Comparison of ENCODE assay signal across 8 cellular contexts in genomic region chr13:41017153-41017552, GRCh38. TPM values are rescaled to one million over a fixed set of nuclear protein-coding genes. Genes with fewer than 3 reads are reported as not detected.
DNase-seq lines count a peak whose midpoint lies in the region; ATAC-seq, FAIRE-seq and TF ChIP-seq lines count a peak whose summit lies in the region.

No MANE protein-coding gene starts in this region.

- SMC1A ChIA-PET in GM12878 (lab: Charles Lee; ENCODE audit: uncharacterized antibody, unreplicated experiment): interaction anchor here (0.9 to 18.2 kb wide), 10 partner anchors 9 to 54 kb away, joined by 3 to 308 read pairs (median 28); no protein-coding TSS in a partner anchor

- H3K9me3 ChIP-seq in CD8-positive, alpha-beta memory T cell (ENCODE audit: low read length): no peaks in the 10 kb centered on the region
- H3K9me3 ChIP-seq in GM12878 (replicated peaks; ENCODE audit: control insufficient read depth, insufficient read depth, low read length): no peaks in the 10 kb centered on the region

- H3K27ac Mint-ChIP-seq in CD8-positive, alpha-beta memory T cell: peak overlapping the region; percentile 80 to 97 (median 92)
- peak overlapping the region; percentile 91 to 98 (median 96) for H3K27ac Mint-ChIP-seq in naive thymus-derived CD8-positive, alpha-beta T cell

- no peak for TF ChIP-seq CTCF in NB4 (IDR thresholded peaks at IDR 0.05; ENCODE audit: low read depth, low read length)
- no peak for TF ChIP-seq CTCF in GM12878 (IDR thresholded peaks at IDR 0.05 in 2 of 3, conservative IDR thresholded peaks at IDR 0.05 in 1 of 3; ENCODE audit: control insufficient read depth in 2 of 3, extremely low read depth in 1 of 3, insufficient read depth in 1 of 3, low read depth in 3 of 3, low read length in 3 of 3)

- DNase-seq in CD8-positive, alpha-beta memory T cell: peak in 4 of 5 donors; percentile 21 to 57 (median 27)
- DNase-seq in NB4 (ENCODE audit: low read depth) (peak; percentile 65), GM12878 (ENCODE audit: low read depth, low spot score) (no peak), T1000 (lab: John Stamatoyannopoulos, UW) (no peak), A172 (ENCODE audit: low spot score) (no peak)
- DNase-seq in naive thymus-derived CD8-positive, alpha-beta T cell: peak in 4 of 10 donors; percentile 19 to 32 (median 22)
- no peak for DNase-seq in activated CD8-positive, alpha-beta memory T cell treated with anti-CD3 and anti-CD28 coated beads for 24 hours

- intact Hi-C loops in GM12878 (cut with micrococcal nuclease; ENCODE audit: unreplicated experiment): loop anchor here (5.0 kb wide), 1 partner anchor 35 kb away; no protein-coding TSS in a partner anchor

- no TSS peak for BruUV-seq in GM12878 (replicated peaks; lab: Mats Ljungman, UMichigan)

- TF ChIP-seq RAD21 in GM12878 (IDR thresholded peaks at IDR 0.05; ENCODE audit: insufficient read depth, low read depth, low read length): no peak

- H3K9me3 Mint-ChIP-seq in CD8-positive, alpha-beta memory T cell: no peaks in the 10 kb centered on the region
- no peaks in the 10 kb centered on the region for H3K9me3 Mint-ChIP-seq in naive thymus-derived CD8-positive, alpha-beta T cell

- no peaks in the 10 kb centered on the region for H3K27me3 Mint-ChIP-seq in CD8-positive, alpha-beta memory T cell
- H3K27me3 Mint-ChIP-seq in naive thymus-derived CD8-positive, alpha-beta T cell: no peaks in the 10 kb centered on the region

- H3K36me3 Mint-ChIP-seq in CD8-positive, alpha-beta memory T cell: peaks cover 0 to 35% (median 0%) of the 10 kb centered on the region in 3 donors
- peaks cover 0 to 9% (median 4%) of the 10 kb centered on the region in 3 donors for H3K36me3 Mint-ChIP-seq in naive thymus-derived CD8-positive, alpha-beta T cell

- no peaks in the 10 kb centered on the region for H4K20me1 ChIP-seq in GM12878 (ENCODE audit: control insufficient read depth, insufficient read depth)

- ATAC-seq in GM12878 (peak; percentile 47), GM18517 (IDR thresholded peaks at IDR 0.05; ENCODE audit: unreplicated experiment) (no peak)
- peak; percentile 21 to 30 for ATAC-seq in naive thymus-derived CD8-positive, alpha-beta T cell

- peak overlapping the region; percentile 91 for H3K27ac ChIP-seq in CD8-positive, alpha-beta memory T cell (ENCODE audit: low read depth, low read length)
- peak overlapping the region; percentile 100 for H3K27ac ChIP-seq in GM12878 (ENCODE audit: control insufficient read depth, insufficient read depth)

- peak overlapping the region; percentile 53 for H3K4me3 ChIP-seq in CD8-positive, alpha-beta memory T cell (ENCODE audit: low read length)
- H3K4me3 ChIP-seq in NB4 (ENCODE audit: low read depth, low read length): peak overlapping the region; percentile 92
- peak overlapping the region; percentile 90 for H3K4me3 ChIP-seq in GM12878

- FAIRE-seq in GM12878 (lab: Jason Lieb, UNC): peak; percentile 59

- in situ Hi-C loops in GM12878 (cut with MboI): no loop called here

- peaks cover 48 to 71% (median 66%) of the 10 kb centered on the region in 3 donors for H3K4me1 Mint-ChIP-seq in CD8-positive, alpha-beta memory T cell
- peaks cover 23 to 67% (median 51%) of the 10 kb centered on the region in 4 donors for H3K4me1 Mint-ChIP-seq in naive thymus-derived CD8-positive, alpha-beta T cell

- peaks cover 39% of the 10 kb centered on the region for H3K4me1 ChIP-seq in CD8-positive, alpha-beta memory T cell (ENCODE audit: insufficient read depth, low read length)
- H3K4me1 ChIP-seq in GM12878 (ENCODE audit: control insufficient read depth, insufficient read depth, low read length): peaks cover 11% of the 10 kb centered on the region

- TF ChIP-seq POLR2A in NB4 (IDR thresholded peaks at IDR 0.05; ENCODE audit: extremely low read depth, insufficient read length) (peak; percentile 15), GM12878 (IDR thresholded peaks at IDR 0.05; ENCODE audit: low read depth, low read length) (peak; percentile 34; the same call in 1 of the 2 replicates)

- H3K4me3 Mint-ChIP-seq in CD8-positive, alpha-beta memory T cell: peak overlapping the region; percentile 89 to 95 (median 92)
- peak overlapping the region; percentile 80 to 96 (median 92) for H3K4me3 Mint-ChIP-seq in naive thymus-derived CD8-positive, alpha-beta T cell

- POLR2A ChIA-PET in CD8-positive, alpha-beta memory T cell (lab: Charles Lee): interaction anchor here (1.1 to 2.1 kb wide), 6 partner anchors 10 to 38 kb away, joined by 4 to 7 read pairs (median 6); no protein-coding TSS in a partner anchor
- POLR2A ChIA-PET in GM12878 (lab: Charles Lee): interaction anchor here (0.9 to 3.8 kb wide), 8 partner anchors 8 to 43 kb away, joined by 4 to 23 read pairs (median 6); partner anchors contain the start of gene WBP4
- POLR2A ChIA-PET in naive thymus-derived CD8-positive, alpha-beta T cell (lab: Charles Lee): interaction anchor here (0.7 to 4.7 kb wide), 5 partner anchors 9 to 70 kb away, joined by 3 to 51 read pairs (median 8); partner anchors contain the start of gene WBP4

- RAD21 ChIA-PET in GM12878 (lab: Charles Lee; ENCODE audit: unreplicated experiment): interaction anchor here (0.9 to 6.2 kb wide), 14 partner anchors 10 to 56 kb away, joined by 3 to 61 read pairs (median 6); partner anchors contain the start of gene WBP4

- WGBS in GM12878 (ENCODE audit: insufficient coverage, insufficient replicate concordance, low lambda C conversion rate, missing lambda C conversion rate): 0% methylated on average over 2 of the region's 2 CpGs

- TF ChIP-seq EP300 in GM12878 (IDR thresholded peaks at IDR 0.05; ENCODE audit: borderline replicate concordance in 1 of 2, control insufficient read depth in 1 of 2, low read depth in 2 of 2, low read length in 2 of 2): no peak

- peak overlapping the region; percentile 26 for H3K4me2 ChIP-seq in GM12878 (ENCODE audit: control insufficient read depth, insufficient read depth)

- CTCF ChIA-PET in CD8-positive, alpha-beta memory T cell (lab: Charles Lee): interaction anchor here (1.0 to 2.4 kb wide), 3 partner anchors 35 to 95 kb away, joined by 3 to 8 read pairs (median 3); no protein-coding TSS in a partner anchor
- CTCF ChIA-PET in GM12878 (lab: Yijun Ruan, JAX): interaction anchor here (0.8 to 10.8 kb wide), 6 partner anchors 14 to 42 kb away, joined by 3 to 129 read pairs (median 12); no protein-coding TSS in a partner anchor

- H2AFZ ChIP-seq in GM12878 (ENCODE audit: control insufficient read depth, low read depth, low read length): no peak overlapping the region

- H3K79me2 ChIP-seq in GM12878 (ENCODE audit: control insufficient read depth, insufficient read depth, low read length): peaks cover 85% of the 10 kb centered on the region

- H3K27me3 ChIP-seq in CD8-positive, alpha-beta memory T cell (ENCODE audit: insufficient read depth, low read length, poor library complexity, severe bottlenecking): no peaks in the 10 kb centered on the region
- H3K27me3 ChIP-seq in GM12878 (replicated peaks in 1 of 2; ENCODE audit: control insufficient read depth in 2 of 2, insufficient read depth in 2 of 2, low read length in 1 of 2): no peaks in the 10 kb centered on the region

- peak overlapping the region; percentile 86 for H3K9ac ChIP-seq in GM12878 (ENCODE audit: control insufficient read depth, insufficient read depth, low read length)

- no peaks in the 10 kb centered on the region for H3K36me3 ChIP-seq in CD8-positive, alpha-beta memory T cell (ENCODE audit: insufficient read depth, low read length)
- no peaks in the 10 kb centered on the region for H3K36me3 ChIP-seq in GM12878 (ENCODE audit: control insufficient read depth in 2 of 2, insufficient read depth in 2 of 2, low read length in 1 of 2)

RNA-seq across cellular contexts. Expression of gene ELF1, which starts 2.0 kb away (rescaled TPM):
- 10 to 100 TPM; 76.8 to 77.6 TPM for total RNA-seq in CD8-positive, alpha-beta memory T cell
- polyA plus RNA-seq in CD8-positive, alpha-beta memory T cell: 139 TPM
- 78.0 and 86.2 TPM in 2 replicates for total RNA-seq in GM12878 (2013; cell fraction: nucleolus; rRNA removed)
- total RNA-seq in GM12878 (2014; rRNA removed) (45.7 and 49.2 TPM in 2 replicates), GM12878 (2014; rRNA removed; fragmentation: Illumina TruSeq; extraction: Trizol) (55.1 and 59.4 TPM in 2 replicates), GM12878 (2021) (70.5 and 74.2 TPM in 2 replicates)
- polyA plus RNA-seq in GM12878 (2011; ENCODE audit: low read depth): 22.7 TPM
- polyA plus RNA-seq in GM12878 (2011; rRNA removed) (83.5 and 97.6 TPM in 2 replicates), GM12878 (2014; fragmentation: Illumina TruSeq; extraction: Trizol) (91.6 and 118 TPM in 2 replicates), GM12878 (2014; fragmentation: Nextera tagmentation; extraction: Ambion mirVana) (10 to 100 TPM; 43.3 to 43.5 TPM), GM12878 (2014; rRNA removed) (46.8 and 47.9 TPM in 2 replicates), GM12878 (2016; fragmentation: Nextera tagmentation; extraction: Ambion mirVana) (10 to 100 TPM; 56.2 to 64.0 TPM)
- polyA plus RNA-seq in GM12878 (2011; cell fraction: cytosol; rRNA removed): 55.7 and 60.5 TPM in 2 replicates
- polyA plus RNA-seq in GM12878 (2011; cell fraction: nucleus; rRNA removed): 49.6 and 50.3 TPM in 2 replicates
- polyA plus RNA-seq in GM12878 (2012): 35.2 and 60.8 TPM in 2 replicates
- polyA minus RNA-seq in GM12878 (2011; rRNA and poly(A)+ RNA removed): 93.0 and 151 TPM in 2 replicates
- 33.3 and 41.4 TPM in 2 replicates for polyA minus RNA-seq in GM12878 (2011; cell fraction: cytosol; rRNA and poly(A)+ RNA removed)
- polyA minus RNA-seq in GM12878 (2011; cell fraction: nucleus; rRNA and poly(A)+ RNA removed): 49.9 and 69.4 TPM in 2 replicates
- total RNA-seq in naive thymus-derived CD8-positive, alpha-beta T cell: 100 to 1,000 TPM; 184 to 200 TPM
- 100 to 1,000 TPM; 127 to 155 (median 130) TPM for polyA plus RNA-seq in naive thymus-derived CD8-positive, alpha-beta T cell
- 6.9 and 8.8 TPM in 2 replicates for total RNA-seq in A172 (2014; rRNA removed; shearing (Covaris generic))

RNA-seq across cellular contexts. Expression of gene WBP4, which starts 44.2 kb away (rescaled TPM):
- total RNA-seq in CD8-positive, alpha-beta memory T cell: 10 to 100 TPM; 15.5 to 15.8 TPM
- 4.7 TPM for polyA plus RNA-seq in CD8-positive, alpha-beta memory T cell
- total RNA-seq in GM12878 (2013; cell fraction: nucleolus; rRNA removed): 8.1 and 8.3 TPM in 2 replicates
- total RNA-seq in GM12878 (2014; rRNA removed) (7.4 and 11.8 TPM in 2 replicates), GM12878 (2014; rRNA removed; fragmentation: Illumina TruSeq; extraction: Trizol) (16.3 and 16.9 TPM in 2 replicates), GM12878 (2021) (8.3 and 8.8 TPM in 2 replicates)
- polyA plus RNA-seq in GM12878 (2011; ENCODE audit: low read depth): 6.1 TPM
- polyA plus RNA-seq in GM12878 (2011; rRNA removed) (15.9 and 26.4 TPM in 2 replicates), GM12878 (2014; fragmentation: Illumina TruSeq; extraction: Trizol) (21.6 and 23.3 TPM in 2 replicates), GM12878 (2014; fragmentation: Nextera tagmentation; extraction: Ambion mirVana) (10 to 100 TPM in 1 of 2 experiments, 1 to 10 TPM in 1; 9.7 to 12.5 TPM), GM12878 (2014; rRNA removed) (9.7 and 13.2 TPM in 2 replicates), GM12878 (2016; fragmentation: Nextera tagmentation; extraction: Ambion mirVana) (10 to 100 TPM; 15.3 to 16.1 TPM)
- polyA plus RNA-seq in GM12878 (2011; cell fraction: cytosol; rRNA removed): 4.3 and 4.4 TPM in 2 replicates
- 8.1 and 10.3 TPM in 2 replicates for polyA plus RNA-seq in GM12878 (2011; cell fraction: nucleus; rRNA removed)
- polyA plus RNA-seq in GM12878 (2012): 9.5 and 12.1 TPM in 2 replicates
- 2.6 and 2.9 TPM in 2 replicates for polyA minus RNA-seq in GM12878 (2011; rRNA and poly(A)+ RNA removed)
- 3.3 and 3.7 TPM in 2 replicates for polyA minus RNA-seq in GM12878 (2011; cell fraction: cytosol; rRNA and poly(A)+ RNA removed)
- 2.3 and 5.4 TPM in 2 replicates for polyA minus RNA-seq in GM12878 (2011; cell fraction: nucleus; rRNA and poly(A)+ RNA removed)
- total RNA-seq in naive thymus-derived CD8-positive, alpha-beta T cell: 1 to 10 TPM; 8.8 to 9.0 TPM
- 1 to 10 TPM; 3.7 to 4.9 (median 3.9) TPM for polyA plus RNA-seq in naive thymus-derived CD8-positive, alpha-beta T cell
- 10.6 and 11.9 TPM in 2 replicates for total RNA-seq in A172 (2014; rRNA removed; shearing (Covaris generic))

Comparison
In these comparisons a context has a peak if more than half of its experiments do, and no peak if none do; other contexts are left out.
1. DNase-seq: peak in CD8-positive, alpha-beta memory T cell (4 of 5) and NB4 (single experiment); none in GM12878 (single experiment), T1000 (single experiment), activated CD8-positive, alpha-beta memory T cell treated with anti-CD3 and anti-CD28 coated beads for 24 hours (single experiment) and A172 (single experiment).
2. Peak in every context shown above with its lines, with median percentiles within 50 percentile points of each other: H3K4me3 ChIP-seq.